8 cellular contexts compared by ENCODE assay signal in genomic region chr6:37137881-37138568, GRCh38. TPM values are rescaled to one million over a fixed set of nuclear protein-coding genes. Genes with fewer than 3 reads are reported as not detected.
A peak's percentile ranks its signal among the peaks of the same experiment; 100 is the strongest.
DNase-seq lines count a peak whose midpoint lies in the region; TF ChIP-seq lines count a peak whose summit lies in the region.

No MANE protein-coding gene starts in this region.

- no peak for TF ChIP-seq POLR2A in erythroblast (IDR thresholded peaks at IDR 0.05; ENCODE audit: low read length)

- H3K4me1 ChIP-seq in GM23248 (ENCODE audit: insufficient read depth): peaks cover 67% of the 10 kb centered on the region
- peaks cover 7% of the 10 kb centered on the region for H3K4me1 ChIP-seq in parathyroid adenoma

- H3K4me2 ChIP-seq in GM23248 (ENCODE audit: unreplicated experiment): peak overlapping the region; percentile 65
- no peak overlapping the region for H3K4me2 ChIP-seq in parathyroid adenoma (ENCODE audit: low read length)

- peak overlapping the region; percentile 79 for H3K9ac ChIP-seq in GM23248
- peak overlapping the region; percentile 91 for H3K9ac ChIP-seq in SK-N-MC (ENCODE audit: insufficient read length)
- no peak overlapping the region for H3K9ac ChIP-seq in parathyroid adenoma

- WGBS in GM23248 (ENCODE audit: low coverage in 1 of 2, low lambda C conversion rate in 2 of 2, missing lambda C conversion rate in 2 of 2), 2 experiments: 77 to 81% methylated on average over 12 to 13 of the region's 13 CpGs

- H3K79me2 ChIP-seq in GM23248 (ENCODE audit: insufficient read depth) (no peaks in the 10 kb centered on the region), parathyroid adenoma (no peaks in the 10 kb centered on the region)

- H3F3A ChIP-seq in GM23248 (ENCODE audit: insufficient read depth): peaks cover 34% of the 10 kb centered on the region

- DNase-seq in GM23248: peak; percentile 44
- peak; percentile 76 for DNase-seq in SK-N-MC (ENCODE audit: low read depth, low spot score)
- no peak for DNase-seq in epithelial cell of proximal tubule (ENCODE audit: low read depth)
- no peak for DNase-seq in erythroblast (lab: John Stamatoyannopoulos, UW)
- DNase-seq in NCI-H1092 (lab: John Stamatoyannopoulos, UW): no peak
- no peak for DNase-seq in GM13976 (ENCODE audit: low spot score)
- DNase-seq in NCI-H187 treated with DMSO at 0.1 percent for 48 hours (lab: John Stamatoyannopoulos, UW): no peak

- H3K4me3 ChIP-seq in GM23248: peak overlapping the region; percentile 57
- peak overlapping the region; percentile 94 for H3K4me3 ChIP-seq in SK-N-MC
- H3K4me3 ChIP-seq in epithelial cell of proximal tubule (ENCODE audit: low read depth, low read length): peak overlapping the region; percentile 29
- no peak overlapping the region for H3K4me3 ChIP-seq in parathyroid adenoma (ENCODE audit: low read depth, low read length)

- H3K27ac ChIP-seq in GM23248 (peak overlapping the region; percentile 100), SK-N-MC (peak overlapping the region; percentile 99), parathyroid adenoma (no peak overlapping the region)

- peak; percentile 0 for TF ChIP-seq CTCF in epithelial cell of proximal tubule (conservative IDR thresholded peaks at IDR 0.05; ENCODE audit: low read depth, low read length)
- no peak for TF ChIP-seq CTCF in parathyroid adenoma (IDR thresholded peaks at IDR 0.05)
- TF ChIP-seq CTCF in GM13976 (IDR thresholded peaks at IDR 0.05; ENCODE audit: borderline replicate concordance, control extremely low read depth, extremely low read depth, insufficient read depth, missing control alignments): no peak

- H3K27me3 ChIP-seq in GM23248 (replicated peaks; ENCODE audit: insufficient read depth): no peaks in the 10 kb centered on the region
- H3K27me3 ChIP-seq in parathyroid adenoma (ENCODE audit: control insufficient read depth, insufficient read depth, low read length): no peaks in the 10 kb centered on the region

- in situ Hi-C loops in GM23248 (cut with MboI) (no loop called here), GM13976 (cut with MboI; ENCODE audit: low sequenced_read_pairs, unreplicated experiment) (no loop called here)

- H3K9me3 ChIP-seq in GM23248 (ENCODE audit: low read depth) (no peaks in the 10 kb centered on the region), SK-N-MC (ENCODE audit: low read depth, low read length) (no peaks in the 10 kb centered on the region), parathyroid adenoma (ENCODE audit: control insufficient read depth, low read length) (no peaks in the 10 kb centered on the region)

- no peaks in the 10 kb centered on the region for H3K9me2 ChIP-seq in GM23248 (ENCODE audit: insufficient read depth)

- H3K36me3 ChIP-seq in GM23248 (ENCODE audit: low read depth) (no peaks in the 10 kb centered on the region), SK-N-MC (ENCODE audit: insufficient read depth, low read length) (no peaks in the 10 kb centered on the region), parathyroid adenoma (ENCODE audit: control insufficient read depth, insufficient read depth, low read length) (no peaks in the 10 kb centered on the region)

- H4K20me1 ChIP-seq in GM23248 (ENCODE audit: insufficient read depth): no peaks in the 10 kb centered on the region

- no peak overlapping the region for H2AFZ ChIP-seq in GM23248
- H2AFZ ChIP-seq in parathyroid adenoma: peak overlapping the region; percentile 42

RNA-seq across cellular contexts. Expression of gene PIM1, which starts 31.9 kb away (rescaled TPM):
- 12.6 and 15.5 TPM in 2 replicates for total RNA-seq in GM23248 (2014; rRNA removed; shearing (Covaris generic))
- 10.8 and 12.0 TPM in 2 replicates for polyA plus RNA-seq in GM23248 (2016; fragmentation: Nextera tagmentation; extraction: Ambion mirVana)
- total RNA-seq in epithelial cell of proximal tubule: 20.9 and 25.9 TPM in 2 replicates

Comparison
In these comparisons a context has a peak if more than half of its experiments do, and no peak if none do; other contexts are left out.
1. DNase-seq: peak in GM23248 (single experiment) and SK-N-MC (single experiment); none in epithelial cell of proximal tubule (single experiment), erythroblast (0 of 2), NCI-H1092 (single experiment), GM13976 (single experiment) and NCI-H187 treated with DMSO at 0.1 percent for 48 hours (single experiment).